16 cellular contexts compared by ENCODE assay signal in genomic region chr14:45290547-45290946, GRCh38.
"Had no signal": no experiment of that assay in that cellular context is flagged by ENCODE, and none has a peak within 500 bp of the region (broad histone marks: within the 10 kb centered on the region; RNA-seq: fewer than 3 reads in every experiment).

No MANE protein-coding gene starts in this region.

- DNase-seq: effector memory CD4-positive, alpha-beta T cell; heart left ventricle; hippocampal formation; kidney glomerular epithelial cell; mammary epithelial cell; naive thymus-derived CD4-positive, alpha-beta T cell; nephron progenitor cell; psoas muscle; retina; right lobe of liver; stimulated activated CD4-positive, alpha-beta T cell treated with anti-CD3 and anti-CD28 coated beads, Interleukin-2, amount 100 ng/mL, for 24 hours; stimulated activated CD4-positive, alpha-beta T cell treated with anti-CD3 and anti-CD28 coated beads, Interleukin-4, amount 100 ng/mL, for 4 hours; stimulated activated naive B cell treated with anti-CD40 and anti-IgM and Interleukin-4, amounts not matched to agents 10 μg/mL and 1 μg/mL and 100 μg/mL, for 72 hours; trophoblast cell had no signal

- H3K4me3 Mint-ChIP-seq: naive thymus-derived CD4-positive, alpha-beta T cell; nephron progenitor cell; stimulated activated naive B cell treated with anti-CD40 and anti-IgM and Interleukin-4, amounts not matched to agents 10 μg/mL and 1 μg/mL and 100 μg/mL, for 72 hours had no signal

- H3K27ac Mint-ChIP-seq: naive thymus-derived CD4-positive, alpha-beta T cell; nephron progenitor cell; stimulated activated naive B cell treated with anti-CD40 and anti-IgM and Interleukin-4, amounts not matched to agents 10 μg/mL and 1 μg/mL and 100 μg/mL, for 72 hours had no signal

- ATAC-seq: esophagus mucosa; heart left ventricle; left lobe of liver; naive thymus-derived CD4-positive, alpha-beta T cell; psoas muscle; right lobe of liver; stimulated activated naive B cell treated with anti-CD40 and anti-IgM and Interleukin-4, amounts not matched to agents 10 μg/mL and 1 μg/mL and 100 μg/mL, for 72 hours had no signal

- H3K4me1 Mint-ChIP-seq: nephron progenitor cell had no signal

- H3K9me3 Mint-ChIP-seq: nephron progenitor cell had no signal

- H3K36me3 Mint-ChIP-seq: naive thymus-derived CD4-positive, alpha-beta T cell; stimulated activated naive B cell treated with anti-CD40 and anti-IgM and Interleukin-4, amounts not matched to agents 10 μg/mL and 1 μg/mL and 100 μg/mL, for 72 hours had no signal
